11 cellular contexts compared by ENCODE assay signal in genomic region chr10:103062854-103063642, GRCh38.
A peak's percentile ranks its signal among the peaks of the same experiment; 100 is the strongest.
DNase-seq lines count a peak whose midpoint lies in the region; ATAC-seq, FAIRE-seq and TF ChIP-seq lines count a peak whose summit lies in the region.
"Had no signal": no experiment of that assay in that cellular context is flagged by ENCODE, and none has a peak within 500 bp of the region (broad histone marks: within the 10 kb centered on the region; RNA-seq: fewer than 3 reads in every experiment).

No MANE protein-coding gene starts in this region.

- H2AFZ ChIP-seq in Loucy (ENCODE audit: low read length) (no peak overlapping the region), parathyroid adenoma (no peak overlapping the region)

- H3K4me3 ChIP-seq in Loucy (ENCODE audit: low read length, poor library complexity, severe bottlenecking) (no peak overlapping the region), bronchial epithelial cell (ENCODE audit: low read depth, low read length) (no peak overlapping the region), parathyroid adenoma (ENCODE audit: low read depth, low read length) (no peak overlapping the region)

- H3K79me2 ChIP-seq in Loucy (ENCODE audit: insufficient read depth, low read length), result no peaks in the 10 kb centered on the region
- H3K79me2 ChIP-seq in parathyroid adenoma, result peaks cover 2% of the 10 kb centered on the region

- H3K9me2 ChIP-seq in Loucy (replicated peaks; ENCODE audit: low read depth, low read length), result no peaks in the 10 kb centered on the region

- H3K9me3 ChIP-seq in Loucy (ENCODE audit: insufficient read depth, low read depth, low read length) (no peaks in the 10 kb centered on the region), parathyroid adenoma (ENCODE audit: control insufficient read depth, low read length) (no peaks in the 10 kb centered on the region)

- peak; percentile 34 for TF ChIP-seq CTCF in Loucy (conservative IDR thresholded peaks at IDR 0.05; ENCODE audit: low read length)
- TF ChIP-seq CTCF in bronchial epithelial cell (IDR thresholded peaks at IDR 0.05; ENCODE audit: insufficient read depth, low read length, severe bottlenecking), result peak; percentile 17
- TF ChIP-seq CTCF in parathyroid adenoma (IDR thresholded peaks at IDR 0.05), result peak; percentile 68

- no peaks in the 10 kb centered on the region for H3F3A ChIP-seq in Loucy (ENCODE audit: low read depth)

- H3K27me3 ChIP-seq in Loucy (ENCODE audit: insufficient read depth, low read length, poor library complexity, severe bottlenecking), result no peaks in the 10 kb centered on the region
- no peaks in the 10 kb centered on the region for H3K27me3 ChIP-seq in bronchial epithelial cell (ENCODE audit: control insufficient read depth, insufficient read depth, low read length)
- no peaks in the 10 kb centered on the region for H3K27me3 ChIP-seq in parathyroid adenoma (ENCODE audit: control insufficient read depth, insufficient read depth, low read length)

- no peak for FAIRE-seq in bronchial epithelial cell (lab: Jason Lieb, UNC)

- H3K36me3 ChIP-seq in Loucy (ENCODE audit: insufficient read depth, low read length) (no peaks in the 10 kb centered on the region), bronchial epithelial cell (ENCODE audit: control insufficient read depth, insufficient read depth, low read length) (no peaks in the 10 kb centered on the region), parathyroid adenoma (ENCODE audit: control insufficient read depth, insufficient read depth, low read length) (no peaks in the 10 kb centered on the region)

- no peaks in the 10 kb centered on the region for H4K20me1 ChIP-seq in Loucy (ENCODE audit: insufficient read depth, low read length, poor library complexity, severe bottlenecking)

- H3K9ac ChIP-seq in Loucy (ENCODE audit: low read depth, low read length, poor library complexity, severe bottlenecking) (no peak overlapping the region), parathyroid adenoma (no peak overlapping the region)

- no peak for ATAC-seq in HG02973 (IDR thresholded peaks at IDR 0.05; ENCODE audit: unreplicated experiment)
- ATAC-seq: esophagus mucosa had no signal

- H3K4me2 ChIP-seq in Loucy (ENCODE audit: low read depth, low read length, poor library complexity, severe bottlenecking), result no peak overlapping the region
- no peak overlapping the region for H3K4me2 ChIP-seq in parathyroid adenoma (ENCODE audit: low read length)

- DNase-seq in NCI-H1417 (lab: John Stamatoyannopoulos, UW) (peak in 2 of 3 experiments; percentile 12 to 30), NCI-H1417 treated with DMSO at 0.1 percent for 48 hours (lab: John Stamatoyannopoulos, UW) (no peak), bronchial epithelial cell (ENCODE audit: low read depth) (no peak), GOT3 (lab: John Stamatoyannopoulos, UW) (no peak), UCSD-AML1 (lab: John Stamatoyannopoulos, UW; ENCODE audit: unreplicated experiment) (no peak)
- DNase-seq: NCI-H2081 treated with DMSO at 0.1 percent for 48 hours, T-helper 1 cell had no signal

- no peak overlapping the region for H3K27ac ChIP-seq in parathyroid adenoma

- H3K4me1 ChIP-seq in Loucy (ENCODE audit: insufficient read depth, low read length, poor library complexity, severe bottlenecking) (no peaks in the 10 kb centered on the region), parathyroid adenoma (no peaks in the 10 kb centered on the region)

Comparison
In these comparisons a context has a peak if more than half of its experiments do, and no peak if none do; other contexts are left out.
1. DNase-seq: peak in NCI-H1417 (2 of 3); none in NCI-H1417 treated with DMSO at 0.1 percent for 48 hours (single experiment), bronchial epithelial cell (single experiment), GOT3 (single experiment) and UCSD-AML1 (single experiment).
2. CTCF ChIP-seq: peak in every context shown above with its lines; median percentile 68 in parathyroid adenoma; 34 in Loucy; 17 in bronchial epithelial cell.